Comparison of ENCODE assay signal across 9 cellular contexts in the genomic region with DNA sequence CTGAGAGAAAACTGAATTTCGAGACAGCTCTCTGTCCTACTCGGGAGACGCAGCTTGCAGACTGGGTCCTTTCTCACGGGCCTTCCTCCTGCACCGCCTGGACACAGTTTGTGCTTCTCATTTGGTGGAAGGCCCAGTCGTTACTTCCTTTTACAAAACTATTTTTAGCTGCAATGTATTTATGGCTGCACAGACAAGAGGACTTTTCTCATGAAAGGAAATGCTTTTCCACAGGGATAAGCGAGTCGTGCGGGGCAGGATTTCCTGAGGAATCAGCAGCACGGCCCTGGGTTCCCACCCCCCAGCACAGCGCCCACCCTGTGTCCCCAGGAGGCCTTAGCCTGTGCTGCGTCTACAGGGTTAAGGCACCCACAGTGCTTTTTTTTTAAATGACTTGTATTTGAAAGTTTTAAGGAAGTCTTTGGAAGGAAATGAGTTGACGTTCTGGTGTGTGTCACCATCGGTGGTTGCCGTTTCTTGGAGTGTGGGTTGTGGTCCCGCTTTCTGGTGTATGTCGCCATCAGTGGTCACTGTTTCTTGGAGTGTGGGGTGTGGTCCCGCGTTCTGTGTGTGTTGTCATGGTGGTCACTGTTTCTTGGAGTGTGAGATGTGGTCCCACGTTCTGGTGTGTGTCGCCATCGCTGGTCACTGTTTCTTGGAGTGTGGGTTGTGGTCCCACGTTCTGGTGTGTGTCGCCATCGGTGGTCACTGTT. TPM values are rescaled to one million over a fixed set of nuclear protein-coding genes. Genes with fewer than 3 reads are reported as not detected.
DNase-seq lines count a peak whose midpoint lies in the region; ATAC-seq and TF ChIP-seq lines count a peak whose summit lies in the region.
"Had no signal": no experiment of that assay in that cellular context is flagged by ENCODE, and none has a peak within 500 bp of the region (broad histone marks: within the 10 kb centered on the region; RNA-seq: fewer than 3 reads in every experiment).

No MANE protein-coding gene starts in this region.

- peak; percentile 36 for DNase-seq in activated T-cell treated with anti-CD3 and anti-CD28 coated beads for 48 hours (ENCODE audit: low read depth)
- DNase-seq in activated T-cell treated with anti-CD3 and anti-CD28 coated beads for 4 hours, result no peak
- peak; percentile 14 for DNase-seq in activated CD8-positive, alpha-beta memory T cell treated with anti-CD3 and anti-CD28 coated beads, Interleukin-2, amount 50 U/mL, for 24 hours (ENCODE audit: extremely low read depth)
- peak; percentile 65 for DNase-seq in left ventricle myocardium inferior
- DNase-seq in stimulated activated naive CD8-positive, alpha-beta T cell treated with anti-CD3 and anti-CD28 coated beads, Interleukin-15, Interleukin-2, amounts not matched to agents 100 U/mL and 50 U/mL, for 24 hours, result peak; percentile 54
- DNase-seq in NCI-H1092 treated with DMSO at 0.1 percent for 48 hours (lab: John Stamatoyannopoulos, UW), result no peak

- intact Hi-C loops in left ventricle myocardium inferior (cut with micrococcal nuclease), result no loop called here

- peak overlapping the region; percentile 38 for H3K4me3 ChIP-seq in left ventricle myocardium inferior

- TF ChIP-seq CTCF in left ventricle myocardium inferior (IDR thresholded peaks at IDR 0.05; ENCODE audit: borderline replicate concordance), result no peak

- H3K4me1 ChIP-seq in left ventricle myocardium inferior, result peaks cover 100% of the 10 kb centered on the region

- no peaks in the 10 kb centered on the region for H3K27me3 ChIP-seq in left ventricle myocardium inferior (ENCODE audit: low read depth)

- H3K9me3 ChIP-seq in left ventricle myocardium inferior (replicated peaks), result no peaks in the 10 kb centered on the region

- ATAC-seq in stimulated activated naive CD8-positive, alpha-beta T cell treated with anti-CD3 and anti-CD28 coated beads, Interleukin-15, Interleukin-2, amounts not matched to agents 100 U/mL and 50 U/mL, for 24 hours, result peak; percentile 74
- ATAC-seq in HG03457 (IDR thresholded peaks at IDR 0.05; ENCODE audit: unreplicated experiment), result no peak
- ATAC-seq in HG02852 (IDR thresholded peaks at IDR 0.05; ENCODE audit: unreplicated experiment), result no peak
- ATAC-seq: Panc1 had no signal

- no peaks in the 10 kb centered on the region for H3K36me3 ChIP-seq in left ventricle myocardium inferior

- peak overlapping the region; percentile 86 for H3K27ac ChIP-seq in left ventricle myocardium inferior (replicated peaks)

RNA-seq across cellular contexts. Expression of gene INPP5A, which starts 50.9 kb away (rescaled TPM):
- total RNA-seq in left ventricle myocardium inferior, result 105 TPM

Comparison
In these comparisons a context has a peak if more than half of its experiments do, and no peak if none do; other contexts are left out.
1. DNase-seq: peak in activated T-cell treated with anti-CD3 and anti-CD28 coated beads for 48 hours (single experiment), activated CD8-positive, alpha-beta memory T cell treated with anti-CD3 and anti-CD28 coated beads, Interleukin-2, amount 50 U/mL, for 24 hours (single experiment), left ventricle myocardium inferior (single experiment) and stimulated activated naive CD8-positive, alpha-beta T cell treated with anti-CD3 and anti-CD28 coated beads, Interleukin-15, Interleukin-2, amounts not matched to agents 100 U/mL and 50 U/mL, for 24 hours (single experiment); none in activated T-cell treated with anti-CD3 and anti-CD28 coated beads for 4 hours (single experiment) and NCI-H1092 treated with DMSO at 0.1 percent for 48 hours (single experiment).